ENCODE assay signal across 8 cellular contexts in the genomic region with DNA sequence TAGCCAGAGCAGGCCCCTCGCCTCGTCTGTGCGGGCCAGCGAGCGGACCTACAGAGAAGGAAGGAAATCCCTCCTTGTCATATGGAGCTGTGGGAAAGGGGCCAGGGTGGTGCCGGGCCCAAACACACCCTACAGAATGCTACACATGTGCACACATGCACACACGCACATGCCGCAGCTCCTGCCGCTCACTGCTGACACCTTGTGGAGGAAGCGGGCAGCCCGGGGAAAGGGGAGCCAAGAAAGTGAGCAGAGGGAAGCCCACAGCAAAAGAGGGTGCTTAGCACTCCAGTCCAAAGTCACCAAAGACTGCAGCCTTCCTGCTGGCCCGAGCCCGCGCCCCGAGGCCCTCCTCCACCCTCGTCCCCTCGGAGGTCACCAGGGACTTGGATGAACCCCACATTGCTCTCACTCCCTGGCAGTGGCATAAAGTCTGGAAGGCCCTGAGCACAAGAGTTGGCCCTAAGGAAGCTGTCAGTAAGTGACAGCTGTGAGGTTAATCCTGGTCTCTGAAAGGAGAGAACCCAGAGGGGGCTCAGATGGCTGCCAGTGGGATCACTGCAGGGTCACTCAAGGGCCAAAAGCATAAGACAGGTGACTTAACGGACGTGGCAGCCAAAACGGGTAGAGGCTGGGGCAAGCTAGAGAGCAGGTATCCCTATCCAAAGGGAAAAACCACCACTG.
DNase-seq lines count a peak whose midpoint lies in the region; ATAC-seq, FAIRE-seq and TF ChIP-seq lines count a peak whose summit lies in the region.

No MANE protein-coding gene starts in this region.

- no peaks in the 10 kb centered on the region for H3K9me3 ChIP-seq in Caco-2
- no peaks in the 10 kb centered on the region for H3K9me3 ChIP-seq in RWPE2 (ENCODE audit: severe bottlenecking)
- no peaks in the 10 kb centered on the region for H3K9me3 ChIP-seq in gastroesophageal sphincter

- BruUV-seq in Caco-2 (replicated peaks; lab: Mats Ljungman, UMichigan), result no TSS peak

- POLR2A ChIA-PET in Caco-2 (lab: Charles Lee), result interaction anchor here (0.9 kb wide), 1 partner anchor 147 kb away, joined by 3 read pairs; no protein-coding TSS in a partner anchor

- H3K36me3 ChIP-seq in Caco-2 (ENCODE audit: control insufficient read depth, insufficient read depth, low read length), result peaks cover 8% of the 10 kb centered on the region
- H3K36me3 ChIP-seq in RWPE2 (ENCODE audit: low read depth), result peaks cover 51% of the 10 kb centered on the region
- H3K36me3 ChIP-seq in gastroesophageal sphincter, result peaks cover 0 to 90% of the 10 kb centered on the region in 2 donors

- no peaks in the 10 kb centered on the region for H3K27me3 ChIP-seq in Caco-2 (replicated peaks; ENCODE audit: control insufficient read depth, insufficient read depth, low read length)
- H3K27me3 ChIP-seq in RWPE2 (ENCODE audit: insufficient read depth, poor library complexity, severe bottlenecking), result no peaks in the 10 kb centered on the region
- H3K27me3 ChIP-seq in gastroesophageal sphincter, result no peaks in the 10 kb centered on the region

- peak; percentile 86 to 98 for TF ChIP-seq CTCF in Caco-2 (IDR thresholded peaks at IDR 0.05; ENCODE audit: insufficient read depth in 1 of 2, low read depth in 1 of 2, low read length in 1 of 2, severe bottlenecking in 1 of 2, unreplicated experiment in 1 of 2)
- peak; percentile 90 for TF ChIP-seq CTCF in RWPE2 (IDR thresholded peaks at IDR 0.05; ENCODE audit: poor library complexity, severe bottlenecking)
- peak in 3 of 4 experiments; percentile 72 to 93 (median 77) for TF ChIP-seq CTCF in gastroesophageal sphincter (IDR thresholded peaks at IDR 0.05)

- TF ChIP-seq POLR2A in gastroesophageal sphincter (IDR thresholded peaks at IDR 0.05), result no peak

- H3K4me1 Mint-ChIP-seq in Caco-2 (ENCODE audit: low read depth, unreplicated experiment), result no peaks in the 10 kb centered on the region

- intact Hi-C loops in Caco-2 (cut with micrococcal nuclease; ENCODE audit: unreplicated experiment), result loop anchor here (1.0 to 5.0 kb wide), 2 partner anchors 75 to 147 kb away; no protein-coding TSS in a partner anchor
- intact Hi-C loops in posterior vena cava (cut with DNase I), result loop anchor here (2.0 to 5.0 kb wide), 2 partner anchors 145 kb away; no protein-coding TSS in a partner anchor

- TF ChIP-seq EP300 in gastroesophageal sphincter (IDR thresholded peaks at IDR 0.05), result no peak

- H3K36me3 Mint-ChIP-seq in Caco-2 (ENCODE audit: insufficient read depth, unreplicated experiment), result peaks cover 18% of the 10 kb centered on the region

- H3K27ac Mint-ChIP-seq in Caco-2 (ENCODE audit: unreplicated experiment), result no peak overlapping the region

- CTCF ChIA-PET in Caco-2 (lab: Charles Lee), result interaction anchor here (0.6 to 7.7 kb wide), 18 partner anchors 13 to 461 kb away, joined by 3 to 261 read pairs (median 4); a partner anchor contains a TSS

- WGBS in gastroesophageal sphincter (ENCODE audit: low coverage in 1 of 2), 2 donors, result 34 to 69% methylated on average over 3 to 7 of the region's 20 CpGs

- ATAC-seq in RWPE2 (ENCODE audit: low read depth) (peak; percentile 66), gastroesophageal sphincter (peak; percentile 63), GM21717 (IDR thresholded peaks at IDR 0.05; ENCODE audit: unreplicated experiment) (no peak)

- H3K4me3 ChIP-seq in Caco-2 (ENCODE audit: low read depth, low read length) (no peak overlapping the region), RWPE2 (ENCODE audit: severe bottlenecking) (no peak overlapping the region), gastroesophageal sphincter (no peak overlapping the region)

- peak; percentile 93 for FAIRE-seq in urothelium cell line (lab: Jason Lieb, UNC)

- H3K27me3 Mint-ChIP-seq in Caco-2 (ENCODE audit: insufficient read depth, unreplicated experiment), result no peaks in the 10 kb centered on the region

- no peak overlapping the region for H3K4me3 Mint-ChIP-seq in Caco-2 (ENCODE audit: unreplicated experiment)

- H3K27ac ChIP-seq in RWPE2 (ENCODE audit: poor library complexity, severe bottlenecking) (no peak overlapping the region), gastroesophageal sphincter (peak overlapping the region in 1 of 4 donors; percentile 23)

- DNase-seq in Caco-2, result peak; percentile 65 to 84
- DNase-seq in KBM-7, result peak; percentile 77
- no peak for DNase-seq in RWPE2 (ENCODE audit: low spot score)
- peak; percentile 46 for DNase-seq in activated gamma-delta T cell treated with anti-CD3 and anti-CD28 coated beads, Interleukin-2, amount 50 U/mL, for 16 hours (ENCODE audit: low read depth)
- DNase-seq in posterior vena cava (ENCODE audit: low spot score), result peak; percentile 92
- peak; percentile 76 for DNase-seq in urothelium cell line (ENCODE audit: low spot score)

- H3K4me1 ChIP-seq in Caco-2 (peaks cover 9% of the 10 kb centered on the region), RWPE2 (ENCODE audit: insufficient read depth, poor library complexity, severe bottlenecking) (peaks cover 8% of the 10 kb centered on the region), gastroesophageal sphincter (peaks cover 0 to 37% (median 6%) of the 10 kb centered on the region in 3 donors)

- in situ Hi-C loops in KBM-7 (cut with MboI; ENCODE audit: low pct_unique_long_range_greater_than_20kb, low sequenced_read_pairs), result loop anchor here (25.0 kb wide), 1 partner anchor 375 kb away; a partner anchor contains a TSS

- H3K9me3 Mint-ChIP-seq in Caco-2 (ENCODE audit: unreplicated experiment), result no peaks in the 10 kb centered on the region
